Comparison of ENCODE assay signal across 8 cellular contexts in genomic region chr21:37072988-37073416, GRCh38. TPM values are rescaled to one million over a fixed set of nuclear protein-coding genes. Genes with fewer than 3 reads are reported as not detected.
DNase-seq lines count a peak whose midpoint lies in the region; ATAC-seq lines count a peak whose summit lies in the region.

Gene PIGP (minus strand): TSS chr21:37073071. CDS start chr21:37072515, 556 bp downstream.
A gene with protein sequence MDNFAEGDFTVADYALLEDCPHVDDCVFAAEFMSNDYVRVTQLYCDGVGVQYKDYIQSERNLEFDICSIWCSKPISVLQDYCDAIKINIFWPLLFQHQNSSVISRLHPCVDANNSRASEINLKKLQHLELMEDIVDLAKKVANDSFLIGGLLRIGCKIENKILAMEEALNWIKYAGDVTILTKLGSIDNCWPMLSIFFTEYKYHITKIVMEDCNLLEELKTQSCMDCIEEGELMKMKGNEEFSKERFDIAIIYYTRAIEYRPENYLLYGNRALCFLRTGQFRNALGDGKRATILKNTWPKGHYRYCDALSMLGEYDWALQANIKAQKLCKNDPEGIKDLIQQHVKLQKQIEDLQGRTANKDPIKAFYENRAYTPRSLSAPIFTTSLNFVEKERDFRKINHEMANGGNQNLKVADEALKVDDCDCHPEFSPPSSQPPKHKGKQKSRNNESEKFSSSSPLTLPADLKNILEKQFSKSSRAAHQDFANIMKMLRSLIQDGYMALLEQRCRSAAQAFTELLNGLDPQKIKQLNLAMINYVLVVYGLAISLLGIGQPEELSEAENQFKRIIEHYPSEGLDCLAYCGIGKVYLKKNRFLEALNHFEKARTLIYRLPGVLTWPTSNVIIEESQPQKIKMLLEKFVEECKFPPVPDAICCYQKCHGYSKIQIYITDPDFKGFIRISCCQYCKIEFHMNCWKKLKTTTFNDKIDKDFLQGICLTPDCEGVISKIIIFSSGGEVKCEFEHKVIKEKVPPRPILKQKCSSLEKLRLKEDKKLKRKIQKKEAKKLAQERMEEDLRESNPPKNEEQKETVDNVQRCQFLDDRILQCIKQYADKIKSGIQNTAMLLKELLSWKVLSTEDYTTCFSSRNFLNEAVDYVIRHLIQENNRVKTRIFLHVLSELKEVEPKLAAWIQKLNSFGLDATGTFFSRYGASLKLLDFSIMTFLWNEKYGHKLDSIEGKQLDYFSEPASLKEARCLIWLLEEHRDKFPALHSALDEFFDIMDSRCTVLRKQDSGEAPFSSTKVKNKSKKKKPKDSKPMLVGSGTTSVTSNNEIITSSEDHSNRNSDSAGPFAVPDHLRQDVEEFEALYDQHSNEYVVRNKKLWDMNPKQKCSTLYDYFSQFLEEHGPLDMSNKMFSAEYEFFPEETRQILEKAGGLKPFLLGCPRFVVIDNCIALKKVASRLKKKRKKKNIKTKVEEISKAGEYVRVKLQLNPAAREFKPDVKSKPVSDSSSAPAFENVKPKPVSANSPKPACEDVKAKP (N-terminal part only) (plus strand): TSS chr21:37073254. CDS start chr21:37087258, 14,004 bp downstream.

- H3K36me3 ChIP-seq in HUES48 (ENCODE audit: control insufficient read depth, insufficient read depth, low read length) = peaks cover 6% of the 10 kb centered on the region; the same call in 1 of the 2 replicates
- H3K36me3 ChIP-seq in NT2/D1 (ENCODE audit: insufficient read depth, insufficient read length, low read length) = peaks cover 18% of the 10 kb centered on the region
- H3K36me3 ChIP-seq in endocrine pancreas (ENCODE audit: control insufficient read depth, insufficient read depth, low read length) = no peaks in the 10 kb centered on the region
- H3K36me3 ChIP-seq in mesodermal cell (ENCODE audit: control insufficient read depth, insufficient read depth, low read length) = peaks cover 6% of the 10 kb centered on the region

- H3K27ac ChIP-seq in HUES48 (ENCODE audit: low read depth, low read length) = peak within 1 kb of the TSS; percentile 86
- H3K27ac ChIP-seq in mesodermal cell (ENCODE audit: low read depth, low read length, severe bottlenecking) = peak within 1 kb of the TSS; percentile 97

- peak; percentile 62 for ATAC-seq in GM21390 (IDR thresholded peaks at IDR 0.05; ENCODE audit: unreplicated experiment)
- ATAC-seq in activated CD8-positive, alpha-beta memory T cell treated with anti-CD3 and anti-CD28 coated beads, Interleukin-2, amount 10 ng/mL, durations not matched to agents 7 days and 5 days = peak; percentile 81

- H3K9me3 Mint-ChIP-seq in activated CD8-positive, alpha-beta memory T cell treated with anti-CD3 and anti-CD28 coated beads, Interleukin-2, amount 10 ng/mL, durations not matched to agents 7 days and 5 days (ENCODE audit: low read depth) = no peaks in the 10 kb centered on the region

- H3K27me3 ChIP-seq in HUES48 (ENCODE audit: control insufficient read depth, insufficient read depth, low read length) (peaks cover 41% of the 10 kb centered on the region), NT2/D1 (ENCODE audit: insufficient read depth, insufficient read length) (peaks cover 17% of the 10 kb centered on the region), endocrine pancreas (ENCODE audit: control insufficient read depth, insufficient read depth, low read length) (no peaks in the 10 kb centered on the region)

- H3K4me1 ChIP-seq in HUES48 (ENCODE audit: control insufficient read depth, insufficient read depth, low read length) = peaks cover 21% of the 10 kb centered on the region
- peaks cover 11% of the 10 kb centered on the region for H3K4me1 ChIP-seq in NT2/D1 (ENCODE audit: insufficient read depth, insufficient read length)
- peaks cover 13% of the 10 kb centered on the region for H3K4me1 ChIP-seq in endocrine pancreas (ENCODE audit: control insufficient read depth, insufficient read depth, low read length)
- peaks cover 5% of the 10 kb centered on the region for H3K4me1 ChIP-seq in mesodermal cell (ENCODE audit: control insufficient read depth, insufficient read depth, low read length, poor library complexity, severe bottlenecking)

- peaks cover 42% of the 10 kb centered on the region for H3K4me1 Mint-ChIP-seq in activated CD8-positive, alpha-beta memory T cell treated with anti-CD3 and anti-CD28 coated beads, Interleukin-2, amount 10 ng/mL, durations not matched to agents 7 days and 5 days

- WGBS in mesodermal cell (ENCODE audit: insufficient coverage in 2 of 2), 2 experiments = 0% methylated on average over 20 to 25 of the region's 61 CpGs

- peak; percentile 99 for DNase-seq in COLO668 (lab: John Stamatoyannopoulos, UW; ENCODE audit: unreplicated experiment)
- DNase-seq in NT2/D1 (ENCODE audit: low read depth, low spot score) = peak; percentile 92
- DNase-seq in activated CD8-positive, alpha-beta memory T cell treated with anti-CD3 and anti-CD28 coated beads, Interleukin-2, amount 10 ng/mL, durations not matched to agents 7 days and 5 days = peak; percentile 93
- DNase-seq in stimulated activated CD8-positive, alpha-beta memory T cell treated with anti-CD3 and anti-CD28 coated beads, Interleukin-15, amount 100 ng/mL, for 4 hours (ENCODE audit: low read depth in 2 of 2) = peak; percentile 90 to 96

- H3K9me3 ChIP-seq in HUES48 (ENCODE audit: control insufficient read depth, insufficient read depth, low read length) = no peaks in the 10 kb centered on the region
- no peaks in the 10 kb centered on the region; the same call in 1 of the 2 replicates for H3K9me3 ChIP-seq in NT2/D1 (ENCODE audit: insufficient read depth, low read length)
- H3K9me3 ChIP-seq in endocrine pancreas (ENCODE audit: control insufficient read depth, low read length) = no peaks in the 10 kb centered on the region
- no peaks in the 10 kb centered on the region for H3K9me3 ChIP-seq in mesodermal cell (ENCODE audit: control insufficient read depth, low read length)

- CTCF ChIA-PET in activated CD8-positive, alpha-beta memory T cell treated with anti-CD3 and anti-CD28 coated beads, Interleukin-2, amount 10 ng/mL, durations not matched to agents 7 days and 5 days (lab: Charles Lee) = no interaction called here

- H3K27me3 Mint-ChIP-seq in activated CD8-positive, alpha-beta memory T cell treated with anti-CD3 and anti-CD28 coated beads, Interleukin-2, amount 10 ng/mL, durations not matched to agents 7 days and 5 days = no peaks in the 10 kb centered on the region

- H3K36me3 Mint-ChIP-seq in activated CD8-positive, alpha-beta memory T cell treated with anti-CD3 and anti-CD28 coated beads, Interleukin-2, amount 10 ng/mL, durations not matched to agents 7 days and 5 days = peaks cover 18% of the 10 kb centered on the region

- H3K4me3 ChIP-seq in HUES48 (ENCODE audit: low read depth, low read length) (peak within 1 kb of the TSS; percentile 79), NT2/D1 (ENCODE audit: insufficient read length, low read depth) (peak within 1 kb of the TSS; percentile 91), endocrine pancreas (ENCODE audit: control insufficient read depth, insufficient read depth, low read length) (peak within 1 kb of the TSS; percentile 96), mesodermal cell (ENCODE audit: extremely low read depth, insufficient read depth, low read length, poor library complexity, severe bottlenecking) (peak within 1 kb of the TSS; percentile 93)

- H3K9ac ChIP-seq in HUES48 (ENCODE audit: low read depth, low read length) = peak within 1 kb of the TSS; percentile 74
- peak within 1 kb of the TSS; percentile 92 for H3K9ac ChIP-seq in NT2/D1 (ENCODE audit: insufficient read length, low read depth)
- H3K9ac ChIP-seq in endocrine pancreas (ENCODE audit: control insufficient read depth, insufficient read depth, low read length) = peak within 1 kb of the TSS; percentile 94

- H3K27ac Mint-ChIP-seq in activated CD8-positive, alpha-beta memory T cell treated with anti-CD3 and anti-CD28 coated beads, Interleukin-2, amount 10 ng/mL, durations not matched to agents 7 days and 5 days = peak within 1 kb of the TSS; percentile 91

- peak within 1 kb of the TSS; percentile 87 for H3K4me3 Mint-ChIP-seq in activated CD8-positive, alpha-beta memory T cell treated with anti-CD3 and anti-CD28 coated beads, Interleukin-2, amount 10 ng/mL, durations not matched to agents 7 days and 5 days

RNA-seq across cellular contexts. Expression of gene PIGP, which starts in this region (rescaled TPM):
- total RNA-seq in activated CD8-positive, alpha-beta memory T cell treated with anti-CD3 and anti-CD28 coated beads, Interleukin-2, amount 10 ng/mL, durations not matched to agents 7 days and 5 days = 10 to 100 TPM; 16.1 to 16.6 TPM
- 17.1 TPM for polyA plus RNA-seq in mesodermal cell (2013, experiment 1 of 2)
- 25.1 TPM for polyA plus RNA-seq in mesodermal cell (2013, experiment 2 of 2)

RNA-seq across cellular contexts. Expression of the second gene that starts in this region (rescaled TPM):
- 10 to 100 TPM; 44.0 to 55.0 TPM for total RNA-seq in activated CD8-positive, alpha-beta memory T cell treated with anti-CD3 and anti-CD28 coated beads, Interleukin-2, amount 10 ng/mL, durations not matched to agents 7 days and 5 days
- polyA plus RNA-seq in mesodermal cell (2013, experiment 1 of 2) = 140 TPM
- 130 TPM for polyA plus RNA-seq in mesodermal cell (2013, experiment 2 of 2)

Comparison
In these comparisons a context has a peak if more than half of its experiments do, and no peak if none do; other contexts are left out.
1. Peak in every context shown above with its lines: DNase-seq, ATAC-seq, H3K4me3 ChIP-seq and H3K27ac ChIP-seq.